Comparison of ENCODE assay signal across 22 cellular contexts in genomic region chr2:80546766-80547165, GRCh38.
"Had no signal": no experiment of that assay in that cellular context is flagged by ENCODE, and none has a peak within 500 bp of the region (broad histone marks: within the 10 kb centered on the region; RNA-seq: fewer than 3 reads in every experiment).

No MANE protein-coding gene starts in this region.

- H3K27ac ChIP-seq: brain microvascular endothelial cell had no signal

- H3K4me3 Mint-ChIP-seq: activated B cell treated with CpG ODN at 0.5 μM for 24 hours; activated CD4-positive, alpha-beta T cell treated with anti-CD3 and anti-CD28 coated beads, Interleukin-2, amount 10 ng/mL, durations not matched to agents 24 days and 14 days; activated CD8-positive, alpha-beta memory T cell treated with anti-CD3 and anti-CD28 coated beads, Interleukin-2, amount 10 ng/mL, durations not matched to agents 7 days and 5 days; activated naive CD4-positive, alpha-beta T cell treated with anti-CD3 and anti-CD28 coated beads for 36 hours; activated naive CD8-positive, alpha-beta T cell; activated T-cell treated with anti-CD3 and anti-CD28 coated beads, Interleukin-2, amount 50 U/mL, for 24 hours; T-helper 17 cell had no signal

- H3K36me3 ChIP-seq: brain microvascular endothelial cell had no signal

- H3K36me3 Mint-ChIP-seq: activated CD8-positive, alpha-beta memory T cell treated with anti-CD3 and anti-CD28 coated beads, Interleukin-2, amount 10 ng/mL, durations not matched to agents 7 days and 5 days; activated naive CD8-positive, alpha-beta T cell had no signal

- ATAC-seq: activated CD8-positive, alpha-beta memory T cell treated with anti-CD3 and anti-CD28 coated beads, Interleukin-2, amount 10 ng/mL, durations not matched to agents 7 days and 5 days; K562; T-helper 17 cell had no signal

- H3K27ac Mint-ChIP-seq: activated B cell treated with CpG ODN at 0.5 μM for 24 hours; activated CD4-positive, alpha-beta T cell treated with anti-CD3 and anti-CD28 coated beads, Interleukin-2, amount 10 ng/mL, durations not matched to agents 24 days and 14 days; activated CD8-positive, alpha-beta memory T cell treated with anti-CD3 and anti-CD28 coated beads, Interleukin-2, amount 10 ng/mL, durations not matched to agents 7 days and 5 days; activated naive CD4-positive, alpha-beta T cell treated with anti-CD3 and anti-CD28 coated beads for 36 hours; activated naive CD8-positive, alpha-beta T cell; activated T-cell treated with anti-CD3 and anti-CD28 coated beads, Interleukin-2, amount 50 U/mL, for 24 hours; T-helper 17 cell had no signal

- DNase-seq: activated B cell treated with CpG ODN at 0.5 μM for 24 hours; activated CD4-positive, alpha-beta T cell treated with anti-CD3 and anti-CD28 coated beads for 1 hour; activated CD4-positive, alpha-beta T cell treated with anti-CD3 and anti-CD28 coated beads, Interleukin-2, amount 10 ng/mL, durations not matched to agents 24 days and 14 days; activated CD4-positive, alpha-beta T cell treated with anti-CD3 and anti-CD28 coated beads, Interleukin-2, amount 50 U/mL, for 48 hours; activated CD8-positive, alpha-beta memory T cell treated with anti-CD3 and anti-CD28 coated beads, Interleukin-2, amount 10 ng/mL, durations not matched to agents 7 days and 5 days; activated effector memory CD4-positive, alpha-beta T cell treated with anti-CD3 and anti-CD28 coated beads, Interleukin-2, amount 50 U/mL, for 16 hours; activated naive CD4-positive, alpha-beta T cell treated with anti-CD3 and anti-CD28 coated beads for 36 hours; activated T-cell treated with anti-CD3 and anti-CD28 coated beads, Interleukin-2, amount 50 U/mL, for 24 hours; amygdala; brain microvascular endothelial cell; Karpas-422; NCI-H146; NCI-H187 treated with DMSO at 0.1 percent for 48 hours; NCI-H2171; NCI-H2227 treated with DMSO at 0.1 percent for 48 hours; NCI-H526; NCI-H82; SIG-M5; T-helper 17 cell; T-helper 9 cell had no signal

- H3K4me3 ChIP-seq: K562 had no signal

- H3K4me1 Mint-ChIP-seq: activated B cell treated with CpG ODN at 0.5 μM for 24 hours; activated CD4-positive, alpha-beta T cell treated with anti-CD3 and anti-CD28 coated beads, Interleukin-2, amount 10 ng/mL, durations not matched to agents 24 days and 14 days; activated CD8-positive, alpha-beta memory T cell treated with anti-CD3 and anti-CD28 coated beads, Interleukin-2, amount 10 ng/mL, durations not matched to agents 7 days and 5 days; T-helper 17 cell had no signal

- H3K27me3 Mint-ChIP-seq: activated B cell treated with CpG ODN at 0.5 μM for 24 hours; activated CD4-positive, alpha-beta T cell treated with anti-CD3 and anti-CD28 coated beads, Interleukin-2, amount 10 ng/mL, durations not matched to agents 24 days and 14 days; activated CD8-positive, alpha-beta memory T cell treated with anti-CD3 and anti-CD28 coated beads, Interleukin-2, amount 10 ng/mL, durations not matched to agents 7 days and 5 days; activated naive CD8-positive, alpha-beta T cell; activated T-cell treated with anti-CD3 and anti-CD28 coated beads, Interleukin-2, amount 50 U/mL, for 24 hours; T-helper 17 cell had no signal

- H3K27me3 ChIP-seq: brain microvascular endothelial cell had no signal
